24 cellular contexts compared by ENCODE assay signal in the genomic region with DNA sequence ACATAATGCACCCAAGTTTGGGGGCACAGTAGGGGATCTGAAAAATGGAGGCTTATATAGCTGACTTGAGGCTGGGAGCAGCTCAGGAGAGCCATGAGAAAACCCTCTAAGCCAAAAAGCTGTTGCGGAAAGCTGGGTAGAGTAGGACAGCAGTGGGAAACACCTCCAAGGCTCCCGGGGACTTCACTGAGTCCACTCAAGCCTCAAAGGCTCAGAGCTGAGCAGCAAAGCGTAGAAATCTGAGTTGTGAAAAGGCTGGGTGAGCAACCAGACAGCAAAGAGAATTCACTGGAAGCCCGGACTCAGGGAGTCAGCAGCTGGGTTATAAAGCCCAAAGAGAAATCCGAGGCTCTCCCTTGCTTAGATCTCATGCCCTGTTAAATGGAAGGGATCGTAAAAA.
"Had no signal": no experiment of that assay in that cellular context is flagged by ENCODE, and none has a peak within 500 bp of the region (broad histone marks: within the 10 kb centered on the region; RNA-seq: fewer than 3 reads in every experiment).

No MANE protein-coding gene starts in this region.

- H3K9me3 Mint-ChIP-seq: endodermal cell had no signal

- H3K27ac Mint-ChIP-seq: dendritic cell treated with granulocyte-macrophage colony-stimulating factor and Interleukin-4, amounts not matched to agents 40 ng/mL and 50 ng/mL, for 4 days; effector memory CD8-positive, alpha-beta T cell; endodermal cell had no signal

- DNase-seq: colonic mucosa; cortex of kidney; dermis blood vessel endothelial cell; dorsolateral prefrontal cortex; effector CD4-positive, alpha-beta T cell; effector CD8-positive, alpha-beta T cell; effector memory CD4-positive, alpha-beta T cell; effector memory CD8-positive, alpha-beta T cell; endodermal cell; erythroblast; esophagus squamous epithelium; foreskin fibroblast; foreskin keratinocyte; foreskin melanocyte; gastrocnemius medialis; glutamatergic neuron; head of caudate nucleus; heart left ventricle had no signal

- H3K27ac ChIP-seq: colonic mucosa, coronary artery, dorsolateral prefrontal cortex, epithelial cell of prostate, esophagus muscularis mucosa, esophagus squamous epithelium, foreskin keratinocyte, gastrocnemius medialis, gastroesophageal sphincter, heart left ventricle had no signal

- H3K9me3 ChIP-seq: colonic mucosa, esophagus muscularis mucosa, esophagus squamous epithelium, gastrocnemius medialis, gastroesophageal sphincter, heart left ventricle had no signal

- H3K27me3 Mint-ChIP-seq: dendritic cell treated with granulocyte-macrophage colony-stimulating factor and Interleukin-4, amounts not matched to agents 40 ng/mL and 50 ng/mL, for 4 days; effector memory CD8-positive, alpha-beta T cell had no signal

- H3K4me1 ChIP-seq: colonic mucosa, esophagus muscularis mucosa, foreskin keratinocyte, gastrocnemius medialis, gastroesophageal sphincter, heart left ventricle had no signal

- ATAC-seq: effector memory CD8-positive, alpha-beta T cell; esophagus mucosa; foreskin keratinocyte; gastrocnemius medialis; gastroesophageal sphincter; heart left ventricle had no signal

- H3K27me3 ChIP-seq: colonic mucosa, esophagus muscularis mucosa, esophagus squamous epithelium, foreskin keratinocyte, gastrocnemius medialis, gastroesophageal sphincter had no signal

- H3K4me3 ChIP-seq: colonic mucosa, coronary artery, dorsolateral prefrontal cortex, esophagus muscularis mucosa, esophagus squamous epithelium, gastrocnemius medialis, gastroesophageal sphincter, heart left ventricle had no signal

- H3K36me3 ChIP-seq: colonic mucosa, esophagus muscularis mucosa, esophagus squamous epithelium, gastrocnemius medialis, gastroesophageal sphincter, heart left ventricle had no signal

- H3K4me3 Mint-ChIP-seq: dendritic cell treated with granulocyte-macrophage colony-stimulating factor and Interleukin-4, amounts not matched to agents 40 ng/mL and 50 ng/mL, for 4 days; effector memory CD8-positive, alpha-beta T cell; endodermal cell had no signal
